ENCODE assay signal across 14 cellular contexts in the genomic region with DNA sequence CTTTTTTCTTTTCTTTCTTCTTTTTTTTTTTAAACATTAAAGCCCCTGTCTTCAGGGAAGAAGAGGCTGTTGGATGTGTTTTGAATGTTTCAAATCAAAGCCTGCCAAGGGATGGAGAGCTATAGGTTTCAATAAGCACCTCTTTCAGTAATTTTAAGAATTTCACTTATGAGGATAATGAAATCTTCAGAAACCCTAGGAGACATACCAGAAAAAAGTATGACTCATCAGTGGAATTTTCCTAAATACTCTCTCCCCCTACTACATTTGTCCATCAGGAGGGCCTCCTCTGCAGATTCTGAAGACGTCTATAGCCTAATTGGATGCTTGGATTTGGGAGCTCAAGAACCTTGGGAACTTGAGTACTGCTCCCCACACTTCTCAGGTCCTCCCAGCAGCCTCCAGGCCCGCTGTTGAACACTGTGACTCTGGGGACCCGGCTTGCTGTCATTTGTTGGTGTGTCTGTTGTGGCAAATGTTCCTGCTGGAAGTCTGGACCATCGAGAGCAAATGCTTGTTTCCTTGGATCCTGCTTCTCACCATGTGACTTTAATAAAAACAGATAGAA.
A peak's percentile ranks its signal among the peaks of the same experiment; 100 is the strongest.
DNase-seq lines count a peak whose midpoint lies in the region; FAIRE-seq and TF ChIP-seq lines count a peak whose summit lies in the region.
"Had no signal": no experiment of that assay in that cellular context is flagged by ENCODE, and none has a peak within 500 bp of the region (broad histone marks: within the 10 kb centered on the region; RNA-seq: fewer than 3 reads in every experiment).

No MANE protein-coding gene starts in this region.

- DNase-seq in AG08395 (ENCODE audit: low spot score) = peak; percentile 53
- DNase-seq in HTR-8/SVneo (ENCODE audit: insufficient read length, low spot score) = peak; percentile 34
- DNase-seq in choroid plexus epithelial cell (ENCODE audit: low read depth) = peak; percentile 68
- peak; percentile 90 for DNase-seq in osteoblast (ENCODE audit: insufficient read length, low spot score, missing footprints)
- DNase-seq in hypothalamus (lab: John Stamatoyannopoulos, UW) = no peak
- DNase-seq in HPDE6-E6E7 (ENCODE audit: extremely low spot score) = no peak
- DNase-seq in T1000 (lab: John Stamatoyannopoulos, UW) = no peak
- DNase-seq in effector CD8-positive, alpha-beta T cell (lab: John Stamatoyannopoulos, UW) = no peak
- DNase-seq: activated CD4-positive, alpha-beta memory T cell treated with anti-CD3 and anti-CD28 coated beads, Interleukin-2, amount 10 ng/mL, durations not matched to agents 7 days and 5 days; C1 segment of cervical spinal cord; foreskin keratinocyte; stimulated activated naive B cell treated with anti-CD40 and anti-IgM and Interleukin-4, amounts not matched to agents 10 μg/mL and 1 μg/mL and 100 μg/mL, for 72 hours had no signal

- no peak for TF ChIP-seq CTCF in choroid plexus epithelial cell (conservative IDR thresholded peaks at IDR 0.05; ENCODE audit: low read depth, low read length)
- TF ChIP-seq CTCF in osteoblast (IDR thresholded peaks at IDR 0.05; ENCODE audit: extremely low read depth, low read depth, low read length) = no peak

- H3K4me1 ChIP-seq in osteoblast (ENCODE audit: insufficient read depth, low read length) = peaks cover 21% of the 10 kb centered on the region
- H3K4me1 ChIP-seq: foreskin keratinocyte had no signal

- no peaks in the 10 kb centered on the region for H3K36me3 ChIP-seq in osteoblast (ENCODE audit: insufficient read depth, low read length)
- H3K36me3 ChIP-seq: ascending aorta had no signal

- no peak overlapping the region for H3K4me2 ChIP-seq in osteoblast (ENCODE audit: insufficient read depth, low read length)

- no peaks in the 10 kb centered on the region for H4K20me1 ChIP-seq in osteoblast (ENCODE audit: insufficient read depth, low read length)

- H3K79me2 ChIP-seq in osteoblast (ENCODE audit: insufficient read depth, low read length) = no peaks in the 10 kb centered on the region

- no peaks in the 10 kb centered on the region for H3K27me3 ChIP-seq in osteoblast (ENCODE audit: insufficient read depth, low read length)
- H3K27me3 ChIP-seq: ascending aorta, foreskin keratinocyte had no signal

- H2AFZ ChIP-seq in osteoblast (ENCODE audit: low read length) = peak overlapping the region; percentile 72

- no peaks in the 10 kb centered on the region for H3K9me3 ChIP-seq in osteoblast (ENCODE audit: low read depth, low read length)
- H3K9me3 ChIP-seq: ascending aorta had no signal

- no peak for FAIRE-seq in HTR-8/SVneo (lab: Jason Lieb, UNC)
- FAIRE-seq: GM12878 had no signal

- no peak overlapping the region for H3K4me3 ChIP-seq in choroid plexus epithelial cell (ENCODE audit: low read depth, low read length)
- no peak overlapping the region for H3K4me3 ChIP-seq in osteoblast (ENCODE audit: insufficient read depth, low read length)
- H3K4me3 ChIP-seq: ascending aorta, GM12878 had no signal

- no peak overlapping the region for H3K27ac ChIP-seq in osteoblast (ENCODE audit: low read depth, low read length)
- H3K27ac ChIP-seq: ascending aorta, foreskin keratinocyte had no signal

Comparison
In these comparisons a context has a peak if more than half of its experiments do, and no peak if none do; other contexts are left out.
1. DNase-seq: peak in AG08395 (single experiment), HTR-8/SVneo (single experiment), choroid plexus epithelial cell (single experiment) and osteoblast (single experiment); none in hypothalamus (0 of 51), HPDE6-E6E7 (single experiment), T1000 (single experiment) and effector CD8-positive, alpha-beta T cell (single experiment).